ENCODE assay signal across 8 cellular contexts in the genomic region with DNA sequence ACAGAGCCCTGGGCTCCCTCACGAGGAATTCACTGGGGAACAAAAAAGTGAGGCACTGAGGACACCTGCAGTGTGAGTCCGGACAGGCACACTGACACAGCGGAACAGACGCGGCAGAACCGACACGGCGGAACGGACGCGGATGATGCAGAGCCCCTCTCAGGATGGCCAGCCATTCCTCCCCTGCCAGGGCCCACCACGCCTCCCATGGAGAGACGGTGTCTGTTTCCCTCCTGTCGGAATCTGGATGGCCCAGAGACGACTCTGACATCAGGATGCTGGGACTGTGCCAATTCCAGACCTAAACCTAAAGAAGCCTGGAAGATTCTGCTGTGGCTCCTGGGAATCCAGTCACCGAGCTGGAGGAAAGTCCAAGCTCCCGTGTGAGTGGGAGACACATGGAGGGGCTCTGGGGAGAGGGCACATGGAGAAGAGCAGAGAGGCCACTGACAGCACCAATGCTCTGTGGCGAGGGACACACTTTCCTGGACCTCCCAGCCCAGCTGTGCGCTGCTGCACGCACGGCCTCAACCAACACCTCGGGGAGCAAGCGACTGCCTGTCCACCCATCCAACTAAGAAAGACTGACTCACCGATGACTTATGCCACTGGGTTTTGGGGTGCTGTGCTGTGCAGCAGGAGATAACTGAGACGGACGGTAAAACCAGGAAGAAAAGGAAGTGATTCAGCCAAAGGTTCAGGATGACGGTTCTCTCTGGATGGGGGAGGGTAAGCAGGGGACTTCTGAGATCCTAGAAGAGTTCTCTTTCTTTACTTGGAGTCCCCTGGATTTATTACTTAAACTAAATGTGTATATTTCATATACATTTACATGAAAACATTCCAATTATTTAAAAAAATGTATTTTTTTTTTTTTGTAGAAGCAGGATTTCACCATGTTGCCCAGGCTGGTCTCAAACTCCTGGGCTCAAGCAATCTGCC. TPM values are rescaled to one million over a fixed set of nuclear protein-coding genes. Genes with fewer than 3 reads are reported as not detected.
A peak's percentile ranks its signal among the peaks of the same experiment; 100 is the strongest.
DNase-seq lines count a peak whose midpoint lies in the region; ATAC-seq and TF ChIP-seq lines count a peak whose summit lies in the region.

No MANE protein-coding gene starts in this region.

- H3K36me3 Mint-ChIP-seq in activated T-helper 2 cell treated with anti-CD3 and anti-CD28 coated beads, Interferon-gamma antibody, Interleukin-2, Interleukin-4, amounts not matched to agents 10 μg/mL and 5 μg/mL and 100 μg/mL, durations not matched to agents 14 hours and 24 hours and 36 hours (ENCODE audit: low read depth), result peaks cover 91% of the 10 kb centered on the region

- H3K27me3 Mint-ChIP-seq in activated T-helper 2 cell treated with anti-CD3 and anti-CD28 coated beads, Interferon-gamma antibody, Interleukin-2, Interleukin-4, amounts not matched to agents 10 μg/mL and 5 μg/mL and 100 μg/mL, durations not matched to agents 14 hours and 24 hours and 36 hours (ENCODE audit: low read depth), result no peaks in the 10 kb centered on the region

- H3K4me3 Mint-ChIP-seq in activated T-helper 2 cell treated with anti-CD3 and anti-CD28 coated beads, Interferon-gamma antibody, Interleukin-2, Interleukin-4, amounts not matched to agents 10 μg/mL and 5 μg/mL and 100 μg/mL, durations not matched to agents 14 hours and 24 hours and 36 hours (ENCODE audit: low read depth), result peak overlapping the region; percentile 20

- peak overlapping the region in 1 of 3 donors; percentile 43 for H3K27ac ChIP-seq in right lobe of liver

- H3K27ac Mint-ChIP-seq in activated T-helper 2 cell treated with anti-CD3 and anti-CD28 coated beads, Interferon-gamma antibody, Interleukin-2, Interleukin-4, amounts not matched to agents 10 μg/mL and 5 μg/mL and 100 μg/mL, durations not matched to agents 14 hours and 24 hours and 36 hours, result peak overlapping the region; percentile 98

- no peaks in the 10 kb centered on the region for H3K9me3 ChIP-seq in right lobe of liver

- no peaks in the 10 kb centered on the region for H3K9me3 Mint-ChIP-seq in activated T-helper 2 cell treated with anti-CD3 and anti-CD28 coated beads, Interferon-gamma antibody, Interleukin-2, Interleukin-4, amounts not matched to agents 10 μg/mL and 5 μg/mL and 100 μg/mL, durations not matched to agents 14 hours and 24 hours and 36 hours

- no peak for TF ChIP-seq POLR2A in right lobe of liver (IDR thresholded peaks at IDR 0.05)

- ATAC-seq in right lobe of liver, result peak; percentile 9 to 50 (median 41)
- no peak for ATAC-seq in HG02852 (IDR thresholded peaks at IDR 0.05; ENCODE audit: unreplicated experiment)
- ATAC-seq in HG03175 (IDR thresholded peaks at IDR 0.05; ENCODE audit: unreplicated experiment), result no peak
- no peak for ATAC-seq in left cardiac atrium

- DNase-seq in AG04449 (ENCODE audit: low read depth, low spot score), result peak; percentile 73
- peak; percentile 97 for DNase-seq in HPDE6-E6E7 (ENCODE audit: extremely low spot score)
- DNase-seq in activated T-helper 2 cell treated with anti-CD3 and anti-CD28 coated beads, Interferon-gamma antibody, Interleukin-2, Interleukin-4, amounts not matched to agents 10 μg/mL and 5 μg/mL and 100 μg/mL, durations not matched to agents 14 hours and 24 hours and 36 hours (ENCODE audit: low spot score), result no peak
- peak in 1 of 3 donors; percentile 45 for DNase-seq in right lobe of liver
- DNase-seq in NCI-H1694 (lab: John Stamatoyannopoulos, UW), result no peak
- no peak for DNase-seq in left cardiac atrium

- CTCF ChIA-PET in AG04449 (lab: Yijun Ruan, JAX), result interaction anchor here (0.7 to 2.9 kb wide), 4 partner anchors 12 to 161 kb away, joined by 3 to 9 read pairs (median 3); no protein-coding TSS in a partner anchor

- peaks cover 0 to 6% (median 3%) of the 10 kb centered on the region in 4 donors for H3K4me1 ChIP-seq in right lobe of liver

- intact Hi-C loops in activated T-helper 2 cell treated with anti-CD3 and anti-CD28 coated beads, Interferon-gamma antibody, Interleukin-2, Interleukin-4, amounts not matched to agents 10 μg/mL and 5 μg/mL and 100 μg/mL, durations not matched to agents 14 hours and 24 hours and 36 hours (cut with micrococcal nuclease), result no loop called here
- intact Hi-C loops in right lobe of liver (cut with DNase I) (no loop called here), left cardiac atrium (cut with DNase I) (no loop called here)

- H3K4me1 Mint-ChIP-seq in activated T-helper 2 cell treated with anti-CD3 and anti-CD28 coated beads, Interferon-gamma antibody, Interleukin-2, Interleukin-4, amounts not matched to agents 10 μg/mL and 5 μg/mL and 100 μg/mL, durations not matched to agents 14 hours and 24 hours and 36 hours (ENCODE audit: low read depth), result peaks cover 81% of the 10 kb centered on the region

- H3K36me3 ChIP-seq in right lobe of liver, result peaks cover 0 to 2% (median 0%) of the 10 kb centered on the region in 4 donors

- WGBS in right lobe of liver (ENCODE audit: insufficient coverage, low coverage, low lambda C conversion rate, missing lambda C conversion rate), result 63% methylated on average over 7 of the region's 27 CpGs

- TF ChIP-seq CTCF in AG04449 (IDR thresholded peaks at IDR 0.05; ENCODE audit: insufficient read depth, low read length, missing control alignments) (no peak), right lobe of liver (IDR thresholded peaks at IDR 0.05) (no peak)

- H3K27me3 ChIP-seq in right lobe of liver, result no peaks in the 10 kb centered on the region

- H3K4me3 ChIP-seq in AG04449 (ENCODE audit: low read depth, low read length) (peak overlapping the region; percentile 16), right lobe of liver (no peak overlapping the region)

- POLR2A ChIA-PET in AG04449 (lab: Yijun Ruan, JAX), result interaction anchor here (1.0 to 1.3 kb wide), 2 partner anchors 12 to 119 kb away, joined by 3 to 4 read pairs; no protein-coding TSS in a partner anchor

RNA-seq across cellular contexts. Expression of a gene that starts 23.3 kb away (rescaled TPM):
- 65.7 and 67.8 TPM in 2 replicates for total RNA-seq in activated T-helper 2 cell treated with anti-CD3 and anti-CD28 coated beads, Interferon-gamma antibody, Interleukin-2, Interleukin-4, amounts not matched to agents 10 μg/mL and 5 μg/mL and 100 μg/mL, durations not matched to agents 14 hours and 24 hours and 36 hours
- total RNA-seq in right lobe of liver, result 10 to 100 TPM in 4 of 6 experiments, 1 to 10 TPM in 2; 9.2 to 13.3 (median 11.0) TPM
- total RNA-seq in left cardiac atrium, result 10 to 100 TPM; 22.4 to 24.6 TPM

RNA-seq across cellular contexts. Expression of a gene that starts 51.4 kb away (rescaled TPM):
- not detected in 2 replicates for total RNA-seq in activated T-helper 2 cell treated with anti-CD3 and anti-CD28 coated beads, Interferon-gamma antibody, Interleukin-2, Interleukin-4, amounts not matched to agents 10 μg/mL and 5 μg/mL and 100 μg/mL, durations not matched to agents 14 hours and 24 hours and 36 hours
- total RNA-seq in right lobe of liver (not detected), left cardiac atrium (under 1 TPM; 0.15 to 0.52 TPM)

Comparison
In these comparisons a context has a peak if more than half of its experiments do, and no peak if none do; other contexts are left out.
1. DNase-seq: peak in AG04449 (single experiment) and HPDE6-E6E7 (single experiment); none in activated T-helper 2 cell treated with anti-CD3 and anti-CD28 coated beads, Interferon-gamma antibody, Interleukin-2, Interleukin-4, amounts not matched to agents 10 μg/mL and 5 μg/mL and 100 μg/mL, durations not matched to agents 14 hours and 24 hours and 36 hours (single experiment), NCI-H1694 (single experiment) and left cardiac atrium (single experiment).
2. ATAC-seq: peak in right lobe of liver (4 of 4); none in HG02852 (single experiment), HG03175 (single experiment) and left cardiac atrium (0 of 2).